In genomic region chr7:153887756-153888591, GRCh38 we compare ENCODE assay signal across 1 cellular context.
TF ChIP-seq lines count a peak whose summit lies in the region.

No MANE protein-coding gene starts in this region.

TF ChIP-seq in H1, 55 proteins besides CTCF, POLR2A, EP300 and RAD21 (continued from another document):
- TF ChIP-seq NANOG (IDR thresholded peaks at IDR 0.05; ENCODE audit: insufficient read depth, low read depth, low read length, poor library complexity, severe bottlenecking) (no peak), ATF2 (IDR thresholded peaks at IDR 0.05; ENCODE audit: low read length) (no peak), MAX (IDR thresholded peaks at IDR 0.05) (no peak; the same call in 1 of the 2 replicates), SUZ12 (IDR thresholded peaks at IDR 0.05; ENCODE audit: low read length) (peak; percentile 74), TAF7 (optimal IDR thresholded peaks at IDR 0.05; ENCODE audit: borderline replicate concordance, low read depth, low read length) (no peak), PHF8 (conservative IDR thresholded peaks at IDR 0.05; ENCODE audit: low read depth, low read length) (no peak), JUND (IDR thresholded peaks at IDR 0.05; ENCODE audit: low read length) (no peak), SIRT6 (IDR thresholded peaks at IDR 0.05; ENCODE audit: low read length) (no peak), SP4 (IDR thresholded peaks at IDR 0.05; ENCODE audit: low read length) (no peak), CBX8 (IDR thresholded peaks at IDR 0.05; ENCODE audit: borderline replicate concordance, low read depth, low read length) (no peak), JUN (IDR thresholded peaks at IDR 0.05; ENCODE audit: low read depth, low read length) (no peak), EZH2 (IDR thresholded peaks at IDR 0.05; ENCODE audit: low read depth, low read length, severe bottlenecking) (peak; percentile 52), USF2 (IDR thresholded peaks at IDR 0.05; ENCODE audit: low read length) (no peak), YY1 (IDR thresholded peaks at IDR 0.05; ENCODE audit: low read depth, low read length) (no peak), CHD2 (IDR thresholded peaks at IDR 0.05; ENCODE audit: low read length) (no peak), KDM4A (IDR thresholded peaks at IDR 0.05; ENCODE audit: low read depth, low read length, severe bottlenecking) (peak; percentile 69), BRCA1 (IDR thresholded peaks at IDR 0.05; ENCODE audit: low read depth, low read length) (no peak), TEAD4 (IDR thresholded peaks at IDR 0.05; ENCODE audit: low read depth, low read length) (no peak), MAFK (IDR thresholded peaks at IDR 0.05; ENCODE audit: low read depth, low read length) (no peak), ATF3 (IDR thresholded peaks at IDR 0.05; ENCODE audit: insufficient read depth, low read depth, low read length) (no peak), TBP (IDR thresholded peaks at IDR 0.05; ENCODE audit: low read depth, low read length) (no peak), SIN3A (conservative IDR thresholded peaks at IDR 0.05 in 1 of 2, IDR thresholded peaks at IDR 0.05 in 1 of 2; ENCODE audit: low read depth in 1 of 2, low read length in 2 of 2) (no peak), SP2 (IDR thresholded peaks at IDR 0.05; ENCODE audit: low read length) (no peak), E2F6 (IDR thresholded peaks at IDR 0.05) (peak; percentile 18; the same call in 1 of the 2 replicates)
